ENCODE assay signal across 1 cellular context in the genomic region with DNA sequence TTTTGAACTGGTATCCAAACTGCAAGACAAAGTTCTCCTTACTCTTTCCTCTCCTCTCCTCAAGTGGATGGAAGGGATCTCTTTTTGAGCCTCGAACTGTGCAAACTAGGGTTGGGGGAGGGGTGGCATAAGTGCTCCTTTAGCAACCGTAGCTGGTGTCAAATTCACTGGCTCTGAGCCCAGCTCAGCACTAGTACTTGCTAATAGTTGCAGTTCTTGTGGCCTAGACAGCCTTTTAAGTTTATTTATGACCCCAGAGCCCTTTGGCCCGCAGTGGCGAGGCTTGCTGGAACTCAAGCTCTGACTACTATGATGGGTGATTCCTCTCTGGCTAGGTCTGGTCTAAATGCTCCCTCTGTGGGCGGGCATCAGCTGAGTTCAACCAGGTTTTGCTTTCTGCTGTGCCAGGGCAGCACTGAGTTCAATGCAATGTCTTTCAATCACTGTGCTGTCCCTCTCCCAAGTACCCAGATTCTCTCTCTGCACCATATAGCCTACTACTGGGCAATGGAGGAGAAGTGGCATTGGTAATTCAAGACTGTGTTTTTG.
TF ChIP-seq lines count a peak whose summit lies in the region.

No MANE protein-coding gene starts in this region.

TF ChIP-seq in H1, 55 proteins besides CTCF, POLR2A, EP300 and RAD21 (continued from another document):
- TF ChIP-seq ATF2 (IDR thresholded peaks at IDR 0.05; ENCODE audit: low read length) (no peak), CBX5 (IDR thresholded peaks at IDR 0.05; ENCODE audit: low read depth, low read length) (no peak), NANOG (IDR thresholded peaks at IDR 0.05; ENCODE audit: insufficient read depth, low read depth, low read length, poor library complexity, severe bottlenecking) (no peak), CHD1 (IDR thresholded peaks at IDR 0.05; ENCODE audit: low read depth, low read length) (no peak)
